In the genomic region with DNA sequence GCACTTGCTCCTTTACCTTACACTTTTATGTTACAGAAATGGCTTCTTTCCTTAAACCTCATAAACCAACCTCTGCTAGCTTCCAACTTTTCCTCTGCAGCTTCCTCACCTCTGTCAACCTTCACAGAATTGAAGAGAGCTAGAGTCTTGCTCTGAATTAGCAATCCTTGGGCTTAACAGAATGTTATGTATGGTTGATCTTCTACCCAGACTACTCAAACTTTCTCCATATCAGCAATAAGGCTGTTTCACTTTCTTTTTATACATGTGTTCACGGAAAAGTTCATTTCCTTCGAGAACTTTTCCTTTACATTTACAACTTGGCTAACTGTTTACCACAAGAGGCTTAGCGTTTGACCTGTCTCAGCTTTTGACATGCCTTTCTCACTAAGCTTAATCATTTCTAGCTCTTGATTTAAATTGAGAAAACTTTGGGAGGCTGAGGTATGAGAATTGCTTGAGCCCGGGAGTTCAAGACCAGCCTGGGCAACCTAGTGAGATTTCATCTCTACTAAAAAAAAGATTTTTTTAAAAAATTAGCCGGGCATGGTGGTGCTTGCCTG, we compare ENCODE assay signal across 1 cellular context.
TF ChIP-seq lines count a peak whose summit lies in the region.

No MANE protein-coding gene starts in this region.

TF ChIP-seq in HepG2, 621 proteins besides CTCF, POLR2A, EP300 and RAD21 (continued from another document):
- TF ChIP-seq, protein P1, sequence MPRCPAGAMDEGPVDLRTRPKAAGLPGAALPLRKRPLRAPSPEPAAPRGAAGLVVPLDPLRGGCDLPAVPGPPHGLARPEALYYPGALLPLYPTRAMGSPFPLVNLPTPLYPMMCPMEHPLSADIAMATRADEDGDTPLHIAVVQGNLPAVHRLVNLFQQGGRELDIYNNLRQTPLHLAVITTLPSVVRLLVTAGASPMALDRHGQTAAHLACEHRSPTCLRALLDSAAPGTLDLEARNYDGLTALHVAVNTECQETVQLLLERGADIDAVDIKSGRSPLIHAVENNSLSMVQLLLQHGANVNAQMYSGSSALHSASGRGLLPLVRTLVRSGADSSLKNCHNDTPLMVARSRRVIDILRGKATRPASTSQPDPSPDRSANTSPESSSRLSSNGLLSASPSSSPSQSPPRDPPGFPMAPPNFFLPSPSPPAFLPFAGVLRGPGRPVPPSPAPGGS (CRISPR knock-in tag; IDR thresholded peaks at IDR 0.05) = no peak
- TF ChIP-seq FOXM1 (CRISPR knock-in tag; IDR thresholded peaks at IDR 0.05) = no peak
- TF ChIP-seq ZKSCAN5 (CRISPR knock-in tag; IDR thresholded peaks at IDR 0.05) = no peak
- TF ChIP-seq, protein P2, sequence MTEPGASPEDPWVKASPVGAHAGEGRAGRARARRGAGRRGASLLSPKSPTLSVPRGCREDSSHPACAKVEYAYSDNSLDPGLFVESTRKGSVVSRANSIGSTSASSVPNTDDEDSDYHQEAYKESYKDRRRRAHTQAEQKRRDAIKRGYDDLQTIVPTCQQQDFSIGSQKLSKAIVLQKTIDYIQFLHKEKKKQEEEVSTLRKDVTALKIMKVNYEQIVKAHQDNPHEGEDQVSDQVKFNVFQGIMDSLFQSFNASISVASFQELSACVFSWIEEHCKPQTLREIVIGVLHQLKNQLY (CRISPR knock-in tag; IDR thresholded peaks at IDR 0.05) = no peak
- TF ChIP-seq SP5 (CRISPR knock-in tag; IDR thresholded peaks at IDR 0.05; ENCODE audit: borderline replicate concordance, low read depth) = no peak
- TF ChIP-seq SOX13 (IDR thresholded peaks at IDR 0.05) = no peak
- TF ChIP-seq SOX13 (CRISPR knock-in tag; conservative IDR thresholded peaks at IDR 0.05 in 1 of 2, IDR thresholded peaks at IDR 0.05 in 1 of 2) = no peak
- no peak for TF ChIP-seq ISX (CRISPR knock-in tag; conservative IDR thresholded peaks at IDR 0.05)
- no peak for TF ChIP-seq ZNF792 (CRISPR knock-in tag; IDR thresholded peaks at IDR 0.05)
- no peak for TF ChIP-seq ATAD3A (CRISPR knock-in tag; IDR thresholded peaks at IDR 0.05)
